Comparison of ENCODE assay signal across 18 cellular contexts in the genomic region with DNA sequence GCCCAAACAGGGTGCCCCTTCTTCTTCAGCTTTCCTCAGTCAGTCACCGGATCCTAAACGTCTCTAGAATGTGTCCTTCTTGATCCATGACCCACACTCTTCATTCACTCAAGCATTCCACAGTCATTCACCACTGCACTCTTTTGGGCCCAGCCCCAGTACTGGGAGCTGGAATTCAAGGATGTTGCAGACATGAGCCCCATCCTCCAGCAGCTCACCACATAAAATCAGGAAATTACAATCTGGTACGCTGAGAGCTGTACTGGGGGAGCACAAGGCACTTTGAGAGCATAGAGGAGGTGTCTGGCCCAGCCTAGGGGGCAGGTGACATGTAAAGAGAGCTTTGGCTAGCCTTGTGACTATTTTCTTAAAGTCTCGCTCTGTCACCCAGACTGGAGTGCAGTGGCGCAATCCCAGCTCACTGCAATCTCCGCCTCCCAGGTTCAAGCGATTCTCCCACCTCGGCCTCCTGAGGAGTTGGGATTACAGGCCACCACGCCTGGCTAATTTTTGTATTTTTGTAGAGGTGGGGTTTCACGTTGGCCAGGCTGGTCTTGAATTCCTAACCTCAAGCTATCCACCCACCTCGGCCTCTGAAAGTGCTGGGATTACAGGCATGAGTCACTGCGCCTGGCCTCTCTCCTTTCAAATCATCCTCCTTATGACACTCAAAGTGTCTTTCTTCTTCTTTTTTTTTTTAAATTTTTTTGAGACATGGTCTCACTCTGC. TPM values are rescaled to one million over a fixed set of nuclear protein-coding genes. Genes with fewer than 3 reads are reported as not detected.
DNase-seq lines count a peak whose midpoint lies in the region; TF ChIP-seq lines count a peak whose summit lies in the region.
"Had no signal": no experiment of that assay in that cellular context is flagged by ENCODE, and none has a peak within 500 bp of the region (broad histone marks: within the 10 kb centered on the region; RNA-seq: fewer than 3 reads in every experiment).

No MANE protein-coding gene starts in this region.

- no peaks in the 10 kb centered on the region for H3K9me2 ChIP-seq in GM23248 (ENCODE audit: insufficient read depth)

- TF ChIP-seq CTCF in AG10803 (conservative IDR thresholded peaks at IDR 0.05; ENCODE audit: low read length) (no peak), RWPE1 (conservative IDR thresholded peaks at IDR 0.05; ENCODE audit: low read depth) (no peak), GM20000 (IDR thresholded peaks at IDR 0.05; ENCODE audit: extremely low read depth, missing control alignments) (no peak), lower leg skin (IDR thresholded peaks at IDR 0.05) (no peak)

- in situ Hi-C loops in GM23248 (cut with MboI) = no loop called here

- no peaks in the 10 kb centered on the region for H3K79me2 ChIP-seq in GM23248 (ENCODE audit: insufficient read depth)

- DNase-seq in AG10803 (ENCODE audit: low read depth) (peak; percentile 23), GM23248 (peak; percentile 38), RWPE1 (ENCODE audit: low spot score) (no peak), kidney glomerular epithelial cell (lab: John Stamatoyannopoulos, UW) (peak; percentile 56), cerebellar nuclear complex (lab: John Stamatoyannopoulos, UW) (no peak), GM20000 (ENCODE audit: low spot score) (no peak), NCI-H82 treated with DMSO at 0.1 percent for 48 hours (lab: John Stamatoyannopoulos, UW; ENCODE audit: unreplicated experiment) (no peak), lower leg skin (ENCODE audit: low spot score in 2 of 2) (no peak)
- DNase-seq: activated CD4-positive, alpha-beta T cell treated with anti-CD3 and anti-CD28 coated beads, Interleukin-2, amount 50 U/mL, for 1 hour; aorta; DMS153; NCI-H2171; right cardiac atrium; SHP77 treated with DMSO at 0.1 percent for 48 hours; T-helper 9 cell; testis had no signal

- no peaks in the 10 kb centered on the region for H3K36me3 ChIP-seq in GM23248 (ENCODE audit: low read depth)

- H3K4me2 ChIP-seq in GM23248 (ENCODE audit: unreplicated experiment) = no peak overlapping the region

- H3K4me1 ChIP-seq in GM23248 (ENCODE audit: insufficient read depth) = peaks cover 10% of the 10 kb centered on the region
- H3K4me1 ChIP-seq: testis had no signal

- H3K9ac ChIP-seq in GM23248 = no peak overlapping the region

- TF ChIP-seq POLR2A in lower leg skin (IDR thresholded peaks at IDR 0.05) = no peak

- peaks cover 5% of the 10 kb centered on the region; the same call in 1 of the 2 replicates for H3F3A ChIP-seq in GM23248 (ENCODE audit: insufficient read depth)

- WGBS in GM23248 (ENCODE audit: low coverage in 1 of 2, low lambda C conversion rate in 2 of 2, missing lambda C conversion rate in 2 of 2), 2 experiments = 76 to 79% methylated on average over 12 of the region's 12 CpGs
- 83 to 88% methylated on average over 12 of the region's 12 CpGs for WGBS in lower leg skin, 2 donors

- POLR2A ChIA-PET in RWPE1 (lab: Yijun Ruan, JAX; ENCODE audit: low non-redundant PET) = no interaction called here

- no peaks in the 10 kb centered on the region for H4K20me1 ChIP-seq in GM23248 (ENCODE audit: insufficient read depth)

- intact Hi-C loops in lower leg skin (cut with DNase I; ENCODE audit: low total_unique reads) = no loop called here

- H3K4me3 ChIP-seq in AG10803 (ENCODE audit: low read length) = no peak overlapping the region
- no peak overlapping the region for H3K4me3 ChIP-seq in GM23248
- no peak overlapping the region for H3K4me3 ChIP-seq in lower leg skin (ENCODE audit: low read depth, poor library complexity, severe bottlenecking)
- H3K4me3 ChIP-seq: coronary artery, testis had no signal

- H3K27ac ChIP-seq in GM23248 (no peak overlapping the region), RWPE1 (peak overlapping the region; percentile 18; the same call in 1 of the 2 replicates)
- H3K27ac ChIP-seq: coronary artery, epithelial cell of prostate, testis had no signal

- H3K27me3 ChIP-seq in GM23248 (replicated peaks; ENCODE audit: insufficient read depth) = no peaks in the 10 kb centered on the region
- H3K27me3 ChIP-seq: testis had no signal

- no peak overlapping the region for H2AFZ ChIP-seq in GM23248

- CTCF ChIA-PET in RWPE1 (lab: Yijun Ruan, JAX) = interaction anchor here (0.5 to 1.1 kb wide), 4 partner anchors 9 to 96 kb away, joined by 3 to 4 read pairs (median 3); a partner anchor contains a TSS

- H3K9me3 ChIP-seq in GM23248 (ENCODE audit: low read depth) = no peaks in the 10 kb centered on the region
- H3K9me3 ChIP-seq: testis had no signal

RNA-seq across cellular contexts. Expression of a gene that starts 18.7 kb away (rescaled TPM):
- total RNA-seq in GM23248 (2014; rRNA removed; shearing (Covaris generic)) = 4.6 and 5.0 TPM in 2 replicates
- polyA plus RNA-seq in GM23248 (2016; fragmentation: Nextera tagmentation; extraction: Ambion mirVana) = 2.6 and 4.5 TPM in 2 replicates
- total RNA-seq in lower leg skin = 10 to 100 TPM; 43.6 to 95.8 (median 75.9) TPM

RNA-seq across cellular contexts. Expression of a gene that starts 21.9 kb away (rescaled TPM):
- 53.3 and 63.2 TPM in 2 replicates for total RNA-seq in GM23248 (2014; rRNA removed; shearing (Covaris generic))
- polyA plus RNA-seq in GM23248 (2016; fragmentation: Nextera tagmentation; extraction: Ambion mirVana) = 52.3 and 56.1 TPM in 2 replicates
- 10 to 100 TPM; 42.4 to 76.3 (median 48.2) TPM for total RNA-seq in lower leg skin

RNA-seq across cellular contexts. Expression of a gene that starts 46.0 kb away (rescaled TPM):
- not detected in 2 replicates for total RNA-seq in GM23248 (2014; rRNA removed; shearing (Covaris generic))
- polyA plus RNA-seq in GM23248 (2016; fragmentation: Nextera tagmentation; extraction: Ambion mirVana) = not detected in 2 replicates
- total RNA-seq in lower leg skin = 1 to 10 TPM in 3 of 4 donors, under 1 TPM in 1; 0.59 to 1.3 (median 1.2) TPM

Comparison
In these comparisons a context has a peak if more than half of its experiments do, and no peak if none do; other contexts are left out.
1. DNase-seq: peak in AG10803 (single experiment), GM23248 (single experiment) and kidney glomerular epithelial cell (single experiment); none in RWPE1 (single experiment), cerebellar nuclear complex (0 of 2), GM20000 (single experiment), NCI-H82 treated with DMSO at 0.1 percent for 48 hours (single experiment) and lower leg skin (0 of 2).